Comparison of ENCODE assay signal across 19 cellular contexts in genomic region chr3:180117381-180118163, GRCh38.
"Had no signal": no experiment of that assay in that cellular context is flagged by ENCODE, and none has a peak within 500 bp of the region (broad histone marks: within the 10 kb centered on the region; RNA-seq: fewer than 3 reads in every experiment).

No MANE protein-coding gene starts in this region.

- H3K27me3 ChIP-seq: adrenal gland, breast epithelium, gastrocnemius medialis, right atrium auricular region, suprapubic skin, vagina had no signal

- H3K4me1 ChIP-seq: adrenal gland, breast epithelium, gastrocnemius medialis, left ventricle myocardium inferior, right atrium auricular region, suprapubic skin, vagina had no signal

- H3K27ac ChIP-seq: adrenal gland, breast epithelium, gastrocnemius medialis, left ventricle myocardium inferior, right atrium auricular region, suprapubic skin, vagina, WERI-Rb-1 had no signal

- H3K9me3 ChIP-seq: adrenal gland, breast epithelium, gastrocnemius medialis, left ventricle myocardium inferior, right atrium auricular region, suprapubic skin, vagina had no signal

- H3K36me3 ChIP-seq: adrenal gland, breast epithelium, gastrocnemius medialis, left ventricle myocardium inferior, right atrium auricular region, suprapubic skin, vagina, WERI-Rb-1 had no signal

- H3K4me3 ChIP-seq: adrenal gland, breast epithelium, gastrocnemius medialis, left ventricle myocardium inferior, right atrium auricular region, suprapubic skin, vagina had no signal

- DNase-seq: activated CD4-positive, alpha-beta memory T cell treated with anti-CD3 and anti-CD28 coated beads for 36 hours; activated CD4-positive, alpha-beta T cell treated with anti-CD3 and anti-CD28 coated beads for 36 hours; activated gamma-delta T cell treated with Interleukin-2 at 50 U/mL for 16 hours; activated T-cell treated with anti-CD3 and anti-CD28 coated beads for 4 hours; adrenal gland; cortex of kidney; gastrocnemius medialis; head of caudate nucleus; kidney glomerular epithelial cell; left ventricle myocardium inferior; stimulated activated CD4-positive, alpha-beta T cell treated with anti-CD3 and anti-CD28 coated beads, Interleukin-12 subunit alpha, Interleukin-12 subunit beta, amount 100 ng/mL, for 4 hours; stimulated activated naive CD8-positive, alpha-beta T cell treated with anti-CD3 and anti-CD28 coated beads, Interleukin-15, amount 100 ng/mL, for 72 hours; trophoblast cell; WERI-Rb-1 had no signal

- ATAC-seq: activated CD4-positive, alpha-beta T cell treated with anti-CD3 and anti-CD28 coated beads for 36 hours; activated naive CD4-positive, alpha-beta T cell treated with anti-CD3 and anti-CD28 coated beads, Interleukin-2, amount 50 U/mL, for 72 hours; gastrocnemius medialis; stimulated activated naive CD8-positive, alpha-beta T cell treated with anti-CD3 and anti-CD28 coated beads, Interleukin-15, amount 100 ng/mL, for 72 hours had no signal
